ENCODE assay signal across 12 cellular contexts in the genomic region with DNA sequence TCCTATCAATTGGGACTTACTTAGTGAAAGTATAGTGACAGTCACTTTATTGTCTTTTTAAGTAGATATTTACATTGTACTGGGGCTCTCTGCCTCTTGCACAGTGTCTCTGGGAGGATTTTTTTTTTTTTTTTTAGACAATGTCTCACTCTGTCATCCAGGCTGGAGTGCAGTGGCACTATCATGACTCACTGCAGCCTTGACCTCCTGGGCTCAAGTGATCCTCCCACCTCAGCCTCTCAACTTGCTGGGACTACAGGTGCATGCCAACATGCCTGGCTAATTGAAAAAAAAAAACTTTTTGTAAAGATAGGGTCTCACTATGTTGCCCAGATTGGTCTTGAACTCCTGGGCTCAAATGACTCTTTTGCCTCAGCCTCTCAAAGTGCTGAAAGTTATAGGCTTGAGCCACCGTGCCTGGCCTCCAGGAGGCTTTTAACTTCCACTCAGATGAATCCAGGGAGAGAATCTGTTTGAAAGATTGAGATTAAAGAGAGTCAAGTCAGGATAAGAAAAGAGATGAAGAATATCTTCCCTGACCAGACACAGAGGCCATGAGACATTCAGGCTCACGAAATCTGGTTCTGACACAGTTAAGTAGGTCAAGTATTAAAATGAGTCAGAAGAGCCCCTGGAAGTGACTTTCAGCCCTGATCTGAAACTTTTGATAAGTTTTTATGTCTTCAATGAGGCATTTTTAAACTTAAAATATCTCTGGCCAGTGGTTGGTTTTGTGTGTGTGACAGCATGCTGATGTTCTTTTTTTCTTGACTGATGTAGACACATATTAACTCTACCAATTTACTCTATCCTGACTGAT. TPM values are rescaled to one million over a fixed set of nuclear protein-coding genes. Genes with fewer than 3 reads are reported as not detected.
A peak's percentile ranks its signal among the peaks of the same experiment; 100 is the strongest.
DNase-seq lines count a peak whose midpoint lies in the region; ATAC-seq, FAIRE-seq and TF ChIP-seq lines count a peak whose summit lies in the region.
"Had no signal": no experiment of that assay in that cellular context is flagged by ENCODE, and none has a peak within 500 bp of the region (broad histone marks: within the 10 kb centered on the region; RNA-seq: fewer than 3 reads in every experiment).

No MANE protein-coding gene starts in this region.

- no peaks in the 10 kb centered on the region for H4K20me1 ChIP-seq in MM.1S (ENCODE audit: insufficient read depth, low read length)

- H3K4me1 ChIP-seq in MM.1S (ENCODE audit: low read length): no peaks in the 10 kb centered on the region

- TF ChIP-seq POLR2A in lower leg skin (IDR thresholded peaks at IDR 0.05): no peak

- peaks cover 25% of the 10 kb centered on the region for H3K4me1 Mint-ChIP-seq in activated T-helper 17 cell treated with anti-CD3 and anti-CD28 coated beads, Interleukin-2, amount 50 U/mL, for 72 hours

- no peak overlapping the region for H3K4me3 ChIP-seq in lower leg skin (ENCODE audit: low read depth, poor library complexity, severe bottlenecking)
- no peak overlapping the region for H3K4me3 ChIP-seq in coronary artery
- no peak overlapping the region for H3K4me3 ChIP-seq in MM.1S (ENCODE audit: low read length)
- H3K4me3 ChIP-seq: gastrocnemius medialis had no signal

- no peaks in the 10 kb centered on the region for H3K9me3 Mint-ChIP-seq in activated T-helper 17 cell treated with anti-CD3 and anti-CD28 coated beads, Interleukin-2, amount 50 U/mL, for 72 hours

- H3K27ac ChIP-seq in coronary artery (no peak overlapping the region), MM.1S (ENCODE audit: low read length) (no peak overlapping the region)
- H3K27ac ChIP-seq: gastrocnemius medialis had no signal

- no peaks in the 10 kb centered on the region for H3K36me3 ChIP-seq in MM.1S (replicated peaks; ENCODE audit: insufficient read depth, low read length)
- H3K36me3 ChIP-seq: gastrocnemius medialis had no signal

- WGBS in lower leg skin, 2 donors: 72 to 84% methylated on average over 2 of the region's 2 CpGs

- TF ChIP-seq CTCF in lower leg skin (IDR thresholded peaks at IDR 0.05) (no peak), D721Med (IDR thresholded peaks at IDR 0.05; ENCODE audit: insufficient read depth, missing control alignments) (no peak), coronary artery (IDR thresholded peaks at IDR 0.05) (no peak), MM.1S (IDR thresholded peaks at IDR 0.05; ENCODE audit: low read length) (no peak)

- H3F3A ChIP-seq in MM.1S (ENCODE audit: insufficient read depth, low read length): no peaks in the 10 kb centered on the region

- intact Hi-C loops in lower leg skin (cut with DNase I; ENCODE audit: low total_unique reads): no loop called here

- H3K9me2 ChIP-seq in MM.1S (replicated peaks; ENCODE audit: insufficient read depth, low read length): no peaks in the 10 kb centered on the region

- FAIRE-seq in D721Med (lab: Jason Lieb, UNC): no peak

- no peak overlapping the region for H3K9ac ChIP-seq in MM.1S (ENCODE audit: low read length)

- peak overlapping the region; percentile 53 for H3K4me3 Mint-ChIP-seq in activated T-helper 17 cell treated with anti-CD3 and anti-CD28 coated beads, Interleukin-2, amount 50 U/mL, for 72 hours
- H3K4me3 Mint-ChIP-seq: activated naive CD8-positive, alpha-beta T cell had no signal

- no peaks in the 10 kb centered on the region for H3K27me3 ChIP-seq in MM.1S (replicated peaks; ENCODE audit: insufficient read depth, low read length)
- H3K27me3 ChIP-seq: gastrocnemius medialis had no signal

- no peaks in the 10 kb centered on the region for H3K79me2 ChIP-seq in MM.1S (ENCODE audit: low read length)

- no peak overlapping the region for H2AFZ ChIP-seq in MM.1S (ENCODE audit: low read length)

- ATAC-seq in GM18498 (IDR thresholded peaks at IDR 0.05; ENCODE audit: unreplicated experiment): peak; percentile 90
- ATAC-seq in GM19438 (IDR thresholded peaks at IDR 0.05; ENCODE audit: low read depth, unreplicated experiment): peak; percentile 84
- peak; percentile 78 for ATAC-seq in HG03060 (IDR thresholded peaks at IDR 0.05; ENCODE audit: low read depth, unreplicated experiment)
- peak; percentile 92 for ATAC-seq in activated T-helper 17 cell treated with anti-CD3 and anti-CD28 coated beads, Interleukin-2, amount 50 U/mL, for 72 hours (replicated peaks)
- ATAC-seq: gastrocnemius medialis had no signal

- no peaks in the 10 kb centered on the region for H3K27me3 Mint-ChIP-seq in activated T-helper 17 cell treated with anti-CD3 and anti-CD28 coated beads, Interleukin-2, amount 50 U/mL, for 72 hours
- H3K27me3 Mint-ChIP-seq: activated naive CD8-positive, alpha-beta T cell had no signal

- peak overlapping the region; percentile 84 for H3K27ac Mint-ChIP-seq in activated T-helper 17 cell treated with anti-CD3 and anti-CD28 coated beads, Interleukin-2, amount 50 U/mL, for 72 hours
- H3K27ac Mint-ChIP-seq: activated naive CD8-positive, alpha-beta T cell had no signal

- no peak for DNase-seq in lower leg skin (ENCODE audit: low spot score in 2 of 2)
- DNase-seq in D721Med (ENCODE audit: insufficient read length, low spot score): no peak
- no peak for DNase-seq in coronary artery (ENCODE audit: low spot score)
- DNase-seq in MM.1S: no peak
- DNase-seq: gastrocnemius medialis, GDM1, SIG-M5 had no signal

- H3K4me2 ChIP-seq in MM.1S (ENCODE audit: low read depth, low read length): no peak overlapping the region

- no peaks in the 10 kb centered on the region for H3K9me3 ChIP-seq in MM.1S (replicated peaks; ENCODE audit: insufficient read depth, low read length)
- H3K9me3 ChIP-seq: gastrocnemius medialis had no signal

- H3K36me3 Mint-ChIP-seq in activated T-helper 17 cell treated with anti-CD3 and anti-CD28 coated beads, Interleukin-2, amount 50 U/mL, for 72 hours (ENCODE audit: low read depth): no peaks in the 10 kb centered on the region
- H3K36me3 Mint-ChIP-seq: activated naive CD8-positive, alpha-beta T cell had no signal

RNA-seq across cellular contexts. Expression of gene ARHGEF33, which starts 18.3 kb away (rescaled TPM):
- total RNA-seq in activated T-helper 17 cell treated with anti-CD3 and anti-CD28 coated beads, Interleukin-2, amount 50 U/mL, for 72 hours: under 1 TPM in 1 of 2 donors, not detected in 1; 0.58 TPM
- 1 to 10 TPM in 1 of 4 donors, under 1 TPM in 3; 0.13 to 1.4 (median 0.66) TPM for total RNA-seq in lower leg skin

RNA-seq across cellular contexts. Expression of gene MORN2, which starts 32.2 kb away (rescaled TPM):
- 1 to 10 TPM; 4.5 to 8.2 TPM for total RNA-seq in activated T-helper 17 cell treated with anti-CD3 and anti-CD28 coated beads, Interleukin-2, amount 50 U/mL, for 72 hours
- 10 to 100 TPM in 1 of 4 donors, 1 to 10 TPM in 3; 3.3 to 11.0 (median 6.5) TPM for total RNA-seq in lower leg skin

RNA-seq across cellular contexts. Expression of gene DHX57, which starts 32.2 kb away (rescaled TPM):
- 10 to 100 TPM; 14.0 to 18.6 TPM for total RNA-seq in activated T-helper 17 cell treated with anti-CD3 and anti-CD28 coated beads, Interleukin-2, amount 50 U/mL, for 72 hours
- 10 to 100 TPM in 3 of 4 donors, 1 to 10 TPM in 1; 6.8 to 19.9 (median 15.8) TPM for total RNA-seq in lower leg skin
